In genomic region chr22:35324762-35325161, GRCh38 we compare ENCODE assay signal across 27 cellular contexts.
"Had no signal": no experiment of that assay in that cellular context is flagged by ENCODE, and none has a peak within 500 bp of the region (broad histone marks: within the 10 kb centered on the region; RNA-seq: fewer than 3 reads in every experiment).

No MANE protein-coding gene starts in this region.

- H3K4me3 Mint-ChIP-seq: activated CD4-positive, alpha-beta memory T cell treated with anti-CD3 and anti-CD28 coated beads, Interleukin-2, amount 10 ng/mL, durations not matched to agents 7 days and 5 days; activated CD4-positive, alpha-beta T cell treated with anti-CD3 and anti-CD28 coated beads, Interleukin-2, amount 10 ng/mL, durations not matched to agents 7 days and 5 days; activated naive CD4-positive, alpha-beta T cell treated with anti-CD3 and anti-CD28 coated beads, Interleukin-2, amount 10 ng/mL, durations not matched to agents 7 days and 5 days; activated naive CD8-positive, alpha-beta T cell treated with anti-CD3 and anti-CD28 coated beads, Interleukin-2, amount 10 ng/mL, durations not matched to agents 7 days and 5 days; activated T-cell treated with anti-CD3 and anti-CD28 coated beads, Interleukin-2, amount 50 U/mL, for 24 hours; activated T-cell treated with anti-CD3 and anti-CD28 coated beads, Interleukin-2, amount 50 U/mL, for 72 hours; brain had no signal

- H3K9me3 Mint-ChIP-seq: activated CD4-positive, alpha-beta memory T cell treated with anti-CD3 and anti-CD28 coated beads, Interleukin-2, amount 10 ng/mL, durations not matched to agents 7 days and 5 days; activated CD4-positive, alpha-beta T cell treated with anti-CD3 and anti-CD28 coated beads, Interleukin-2, amount 10 ng/mL, durations not matched to agents 7 days and 5 days; activated naive CD4-positive, alpha-beta T cell treated with anti-CD3 and anti-CD28 coated beads, Interleukin-2, amount 10 ng/mL, durations not matched to agents 7 days and 5 days; activated naive CD4-positive, alpha-beta T cell treated with anti-CD3 and anti-CD28 coated beads, Interleukin-2, amount 50 U/mL, for 72 hours; activated naive CD8-positive, alpha-beta T cell treated with anti-CD3 and anti-CD28 coated beads, Interleukin-2, amount 10 ng/mL, durations not matched to agents 7 days and 5 days; activated T-cell treated with anti-CD3 and anti-CD28 coated beads, Interleukin-2, amount 50 U/mL, for 24 hours; activated T-cell treated with anti-CD3 and anti-CD28 coated beads, Interleukin-2, amount 50 U/mL, for 72 hours; brain had no signal

- H3K9me3 ChIP-seq: ascending aorta, breast epithelium, colonic mucosa, esophagus muscularis mucosa, gastroesophageal sphincter had no signal

- FAIRE-seq: endometrium had no signal

- H3K36me3 Mint-ChIP-seq: activated naive CD4-positive, alpha-beta T cell treated with anti-CD3 and anti-CD28 coated beads, Interleukin-2, amount 50 U/mL, for 72 hours had no signal

- ATAC-seq: activated naive CD4-positive, alpha-beta T cell treated with anti-CD3 and anti-CD28 coated beads, Interleukin-2, amount 50 U/mL, for 72 hours; activated T-cell treated with anti-CD3 and anti-CD28 coated beads, Interleukin-2, amount 50 U/mL, for 72 hours; foreskin keratinocyte; gastroesophageal sphincter had no signal

- H3K4me1 Mint-ChIP-seq: brain had no signal

- H3K27ac Mint-ChIP-seq: activated CD4-positive, alpha-beta memory T cell treated with anti-CD3 and anti-CD28 coated beads, Interleukin-2, amount 10 ng/mL, durations not matched to agents 7 days and 5 days; activated CD4-positive, alpha-beta T cell treated with anti-CD3 and anti-CD28 coated beads, Interleukin-2, amount 10 ng/mL, durations not matched to agents 7 days and 5 days; activated naive CD4-positive, alpha-beta T cell treated with anti-CD3 and anti-CD28 coated beads, Interleukin-2, amount 10 ng/mL, durations not matched to agents 7 days and 5 days; activated naive CD8-positive, alpha-beta T cell treated with anti-CD3 and anti-CD28 coated beads, Interleukin-2, amount 10 ng/mL, durations not matched to agents 7 days and 5 days; activated T-cell treated with anti-CD3 and anti-CD28 coated beads, Interleukin-2, amount 50 U/mL, for 24 hours; activated T-cell treated with anti-CD3 and anti-CD28 coated beads, Interleukin-2, amount 50 U/mL, for 72 hours; brain had no signal

- H3K4me3 ChIP-seq: ascending aorta, breast epithelium, cardiac muscle cell, colonic mucosa, esophagus muscularis mucosa, gastroesophageal sphincter had no signal

- DNase-seq: activated CD4-positive, alpha-beta memory T cell treated with anti-CD3 and anti-CD28 coated beads, Interleukin-2, amount 10 ng/mL, durations not matched to agents 7 days and 5 days; activated CD4-positive, alpha-beta T cell treated with anti-CD3 and anti-CD28 coated beads for 1 hour; activated CD4-positive, alpha-beta T cell treated with anti-CD3 and anti-CD28 coated beads for 4 hours; activated CD4-positive, alpha-beta T cell treated with anti-CD3 and anti-CD28 coated beads, Interleukin-2, amount 10 ng/mL, durations not matched to agents 7 days and 5 days; activated CD4-positive, alpha-beta T cell treated with anti-CD3 and anti-CD28 coated beads, Interleukin-2, amount 50 U/mL, for 4 hours; activated CD8-positive, alpha-beta memory T cell treated with anti-CD3 and anti-CD28 coated beads, Interleukin-2, amount 50 U/mL, for 48 hours; activated gamma-delta T cell; activated naive CD4-positive, alpha-beta T cell; activated naive CD4-positive, alpha-beta T cell treated with anti-CD3 and anti-CD28 coated beads, Interleukin-2, amount 10 ng/mL, durations not matched to agents 7 days and 5 days; activated naive CD8-positive, alpha-beta T cell treated with anti-CD3 and anti-CD28 coated beads, Interleukin-2, amount 10 ng/mL, durations not matched to agents 7 days and 5 days; activated T-cell treated with anti-CD3 and anti-CD28 coated beads for 4 hours; activated T-cell treated with anti-CD3 and anti-CD28 coated beads, Interleukin-2, amount 50 U/mL, for 24 hours; activated T-cell treated with anti-CD3 and anti-CD28 coated beads, Interleukin-2, amount 50 U/mL, for 72 hours; central memory CD4-positive, alpha-beta T cell; cerebellar nuclear complex; colonic mucosa; effector CD8-positive, alpha-beta T cell; foreskin keratinocyte; T-helper 2 cell had no signal

- H3K27me3 ChIP-seq: ascending aorta, breast epithelium, cardiac muscle cell, colonic mucosa, esophagus muscularis mucosa, foreskin keratinocyte, gastroesophageal sphincter had no signal

- H3K27me3 Mint-ChIP-seq: activated CD4-positive, alpha-beta memory T cell treated with anti-CD3 and anti-CD28 coated beads, Interleukin-2, amount 10 ng/mL, durations not matched to agents 7 days and 5 days; activated CD4-positive, alpha-beta T cell treated with anti-CD3 and anti-CD28 coated beads, Interleukin-2, amount 10 ng/mL, durations not matched to agents 7 days and 5 days; activated naive CD4-positive, alpha-beta T cell treated with anti-CD3 and anti-CD28 coated beads, Interleukin-2, amount 10 ng/mL, durations not matched to agents 7 days and 5 days; activated naive CD8-positive, alpha-beta T cell treated with anti-CD3 and anti-CD28 coated beads, Interleukin-2, amount 10 ng/mL, durations not matched to agents 7 days and 5 days; activated T-cell treated with anti-CD3 and anti-CD28 coated beads, Interleukin-2, amount 50 U/mL, for 24 hours; brain had no signal

- H3K4me1 ChIP-seq: ascending aorta, breast epithelium, colonic mucosa, foreskin keratinocyte, gastroesophageal sphincter had no signal

- H3K27ac ChIP-seq: ascending aorta, breast epithelium, cardiac muscle cell, colonic mucosa, esophagus muscularis mucosa, foreskin keratinocyte, gastroesophageal sphincter had no signal
